ENCODE assay signal across 8 cellular contexts in genomic region chr1:38990401-38990745, GRCh38. TPM values are rescaled to one million over a fixed set of nuclear protein-coding genes. Genes with fewer than 3 reads are reported as not detected.
A peak's percentile ranks its signal among the peaks of the same experiment; 100 is the strongest.
DNase-seq lines count a peak whose midpoint lies in the region; ATAC-seq and TF ChIP-seq lines count a peak whose summit lies in the region.

No MANE protein-coding gene starts in this region.

- POLR2A ChIA-PET in activated CD4-positive, alpha-beta T cell treated with anti-CD3 and anti-CD28 coated beads for 36 hours (lab: Charles Lee) = interaction anchor here (1.0 kb wide), 1 partner anchor 42 kb away, joined by 6 read pairs; no protein-coding TSS in a partner anchor
- POLR2A ChIA-PET in Panc1 (lab: Charles Lee) = interaction anchor here (1.1 kb wide), 1 partner anchor 36 kb away, joined by 3 read pairs; the partner anchor contains the start of gene NDUFS5

- peak overlapping the region; percentile 87 for H3K4me3 Mint-ChIP-seq in activated CD4-positive, alpha-beta T cell treated with anti-CD3 and anti-CD28 coated beads for 36 hours
- peak overlapping the region; percentile 77 for H3K4me3 Mint-ChIP-seq in endodermal cell

- in situ Hi-C loops in Panc1 (cut with HindIII; ENCODE audit: low pct_unique_long_range_greater_than_20kb, low sequenced_read_pairs) = no loop called here

- BruUV-seq in Panc1 (replicated peaks; lab: Mats Ljungman, UMichigan) = no TSS peak

- no peak for ATAC-seq in activated CD4-positive, alpha-beta T cell treated with anti-CD3 and anti-CD28 coated beads for 36 hours
- ATAC-seq in Panc1 = 0 out of 2 replicates have a peak, but pooled peaks have one; percentile 1
- no peak for ATAC-seq in HG03460 (IDR thresholded peaks at IDR 0.05; ENCODE audit: unreplicated experiment)

- peak overlapping the region; percentile 86 for H3K27ac ChIP-seq in Panc1 (ENCODE audit: low read length)
- peak overlapping the region; percentile 92 for H3K27ac ChIP-seq in endodermal cell (ENCODE audit: low read depth, low read length)
- H3K27ac ChIP-seq in osteoblast (ENCODE audit: low read depth, low read length) = peak overlapping the region; percentile 79

- H3K4me1 ChIP-seq in Panc1 (ENCODE audit: control insufficient read depth, insufficient read depth, low read length) = peaks cover 35% of the 10 kb centered on the region
- no peaks in the 10 kb centered on the region for H3K4me1 ChIP-seq in endodermal cell (ENCODE audit: control insufficient read depth, insufficient read depth, low read length)
- H3K4me1 ChIP-seq in osteoblast (ENCODE audit: insufficient read depth, low read length) = peaks cover 59% of the 10 kb centered on the region

- CTCF ChIA-PET in activated CD4-positive, alpha-beta T cell treated with anti-CD3 and anti-CD28 coated beads for 36 hours (lab: Charles Lee) = interaction anchor here (1.1 kb wide), 1 partner anchor 14 kb away, joined by 5 read pairs; no protein-coding TSS in a partner anchor
- CTCF ChIA-PET in Panc1 (lab: Charles Lee) = no interaction called here

- H3K36me3 ChIP-seq in Panc1 (ENCODE audit: control insufficient read depth, insufficient read depth, low read length) = peaks cover 4% of the 10 kb centered on the region; the same call in 1 of the 2 replicates
- peaks cover 25% of the 10 kb centered on the region for H3K36me3 ChIP-seq in endodermal cell (ENCODE audit: control insufficient read depth, insufficient read depth, low read length)
- H3K36me3 ChIP-seq in osteoblast (ENCODE audit: insufficient read depth, low read length) = peaks cover 16% of the 10 kb centered on the region

- H4K20me1 ChIP-seq in osteoblast (ENCODE audit: insufficient read depth, low read length) = peaks cover 36% of the 10 kb centered on the region

- TF ChIP-seq CTCF in Panc1 (IDR thresholded peaks at IDR 0.05) = no peak
- no peak for TF ChIP-seq CTCF in endodermal cell (conservative IDR thresholded peaks at IDR 0.05)
- TF ChIP-seq CTCF in osteoblast (IDR thresholded peaks at IDR 0.05; ENCODE audit: extremely low read depth, low read depth, low read length) = no peak

- peak overlapping the region; percentile 87 for H2AFZ ChIP-seq in osteoblast (ENCODE audit: low read length)

- H3K4me2 ChIP-seq in osteoblast (ENCODE audit: insufficient read depth, low read length) = peak overlapping the region; percentile 84

- peak overlapping the region; percentile 61 for H3K9ac ChIP-seq in endodermal cell (ENCODE audit: extremely low read depth, low read length, poor library complexity, severe bottlenecking)

- 0 to 20% methylated on average over 2 to 5 of the region's 5 CpGs for WGBS in endodermal cell (ENCODE audit: insufficient coverage in 1 of 2, insufficient read length in 1 of 2), 2 experiments

- peaks cover 24% of the 10 kb centered on the region for H3K36me3 Mint-ChIP-seq in activated CD4-positive, alpha-beta T cell treated with anti-CD3 and anti-CD28 coated beads for 36 hours (ENCODE audit: low read depth)
- peaks cover 25% of the 10 kb centered on the region for H3K36me3 Mint-ChIP-seq in endodermal cell (ENCODE audit: low read depth)

- no peaks in the 10 kb centered on the region for H3K27me3 ChIP-seq in Panc1 (ENCODE audit: control insufficient read depth, insufficient read depth, low read length)
- no peaks in the 10 kb centered on the region for H3K27me3 ChIP-seq in endodermal cell (ENCODE audit: control insufficient read depth, insufficient read depth, low read length, poor library complexity, severe bottlenecking)
- H3K27me3 ChIP-seq in osteoblast (ENCODE audit: insufficient read depth, low read length) = no peaks in the 10 kb centered on the region

- peak overlapping the region; percentile 64 to 86 for H3K4me3 ChIP-seq in Panc1 (ENCODE audit: low read depth in 2 of 2, low read length in 2 of 2)
- H3K4me3 ChIP-seq in endodermal cell (ENCODE audit: low read length) = peak overlapping the region; percentile 81
- peak overlapping the region; percentile 73 for H3K4me3 ChIP-seq in osteoblast (ENCODE audit: insufficient read depth, low read length)

- H3K9me3 ChIP-seq in Panc1 (ENCODE audit: control insufficient read depth, insufficient read depth, low read depth, low read length) (no peaks in the 10 kb centered on the region), endodermal cell (ENCODE audit: control insufficient read depth, low read length) (no peaks in the 10 kb centered on the region), osteoblast (ENCODE audit: low read depth, low read length) (no peaks in the 10 kb centered on the region)

- peak overlapping the region; percentile 79 for H3K27ac Mint-ChIP-seq in activated CD4-positive, alpha-beta T cell treated with anti-CD3 and anti-CD28 coated beads for 36 hours
- H3K27ac Mint-ChIP-seq in endodermal cell = peak overlapping the region; percentile 85

- peaks cover 49% of the 10 kb centered on the region for H3K4me1 Mint-ChIP-seq in activated CD4-positive, alpha-beta T cell treated with anti-CD3 and anti-CD28 coated beads for 36 hours
- peaks cover 41% of the 10 kb centered on the region for H3K4me1 Mint-ChIP-seq in endodermal cell

- H3K79me2 ChIP-seq in osteoblast (ENCODE audit: insufficient read depth, low read length) = peaks cover 46% of the 10 kb centered on the region

- no peaks in the 10 kb centered on the region for H3K27me3 Mint-ChIP-seq in activated CD4-positive, alpha-beta T cell treated with anti-CD3 and anti-CD28 coated beads for 36 hours
- H3K27me3 Mint-ChIP-seq in endodermal cell (ENCODE audit: insufficient read depth) = no peaks in the 10 kb centered on the region

- DNase-seq in activated CD4-positive, alpha-beta T cell treated with anti-CD3 and anti-CD28 coated beads for 36 hours = no peak
- DNase-seq in activated CD4-positive, alpha-beta T cell treated with anti-CD3 and anti-CD28 coated beads for 48 hours = no peak
- DNase-seq in Panc1 (ENCODE audit: low read depth, low spot score) = no peak
- no peak for DNase-seq in endodermal cell
- DNase-seq in osteoblast (ENCODE audit: insufficient read length, low spot score, missing footprints) = peak; percentile 49
- no peak for DNase-seq in NK-92 (lab: John Stamatoyannopoulos, UW; ENCODE audit: unreplicated experiment)
- DNase-seq in amniotic stem cell (lab: John Stamatoyannopoulos, UW) = no peak

- intact Hi-C loops in activated CD4-positive, alpha-beta T cell treated with anti-CD3 and anti-CD28 coated beads for 36 hours (cut with DNase I, micrococcal nuclease) = loop anchor here (5.0 to 10.0 kb wide), 8 partner anchors 37 to 1298 kb away; partner anchors contain the start of genes CDCA8 (in 1 of the 2), MYCBP (in 1 of the 2), NDUFS5 (in 1 of the 2) and PABPC4 (in 1 of the 2)
- intact Hi-C loops in Panc1 (cut with micrococcal nuclease; ENCODE audit: unreplicated experiment) = no loop called here

- no peaks in the 10 kb centered on the region for H3K9me3 Mint-ChIP-seq in activated CD4-positive, alpha-beta T cell treated with anti-CD3 and anti-CD28 coated beads for 36 hours (ENCODE audit: low read depth)
- H3K9me3 Mint-ChIP-seq in endodermal cell = no peaks in the 10 kb centered on the region

RNA-seq across cellular contexts. Expression of gene AKIRIN1, which starts 0.7 kb away (rescaled TPM):
- 10 to 100 TPM; 65.7 to 86.0 TPM for total RNA-seq in activated CD4-positive, alpha-beta T cell treated with anti-CD3 and anti-CD28 coated beads for 36 hours
- total RNA-seq in Panc1 (2021; ENCODE audit: unreplicated experiment) = 116 TPM
- 93.2 TPM for polyA plus RNA-seq in Panc1 (2012; ENCODE audit: insufficient read length)
- 100 to 1,000 TPM; 128 to 137 TPM for total RNA-seq in endodermal cell
- 93.5 TPM for polyA plus RNA-seq in endodermal cell (2013, experiment 1 of 2)
- polyA plus RNA-seq in endodermal cell (2013, experiment 2 of 2) = 90.5 TPM
- total RNA-seq in osteoblast = 35.1 and 42.1 TPM in 2 replicates

RNA-seq across cellular contexts. Expression of gene NDUFS5, which starts 35.8 kb away (rescaled TPM):
- 100 to 1,000 TPM; 150 to 220 TPM for total RNA-seq in activated CD4-positive, alpha-beta T cell treated with anti-CD3 and anti-CD28 coated beads for 36 hours
- 316 TPM for total RNA-seq in Panc1 (2021; ENCODE audit: unreplicated experiment)
- 523 TPM for polyA plus RNA-seq in Panc1 (2012; ENCODE audit: insufficient read length)
- total RNA-seq in endodermal cell = 100 to 1,000 TPM; 295 to 349 TPM
- polyA plus RNA-seq in endodermal cell (2013, experiment 1 of 2) = 400 TPM
- 403 TPM for polyA plus RNA-seq in endodermal cell (2013, experiment 2 of 2)
- total RNA-seq in osteoblast = 240 and 243 TPM in 2 replicates

RNA-seq across cellular contexts. Expression of gene RHBDL2, which starts 48.7 kb away (rescaled TPM):
- total RNA-seq in activated CD4-positive, alpha-beta T cell treated with anti-CD3 and anti-CD28 coated beads for 36 hours = not detected
- total RNA-seq in Panc1 (2021; ENCODE audit: unreplicated experiment) (7.1 TPM), endodermal cell (not detected), osteoblast (0.59 and 0.72 TPM in 2 replicates)
- 26.1 TPM for polyA plus RNA-seq in Panc1 (2012; ENCODE audit: insufficient read length)
- polyA plus RNA-seq in endodermal cell (2013, experiment 1 of 2) = not detected
- not detected for polyA plus RNA-seq in endodermal cell (2013, experiment 2 of 2)
